12 cellular contexts compared by ENCODE assay signal in genomic region chr17:45305532-45306087, GRCh38. TPM values are rescaled to one million over a fixed set of nuclear protein-coding genes. Genes with fewer than 3 reads are reported as not detected.
DNase-seq lines count a peak whose midpoint lies in the region; ATAC-seq and TF ChIP-seq lines count a peak whose summit lies in the region.
"Had no signal": no experiment of that assay in that cellular context is flagged by ENCODE, and none has a peak within 500 bp of the region (broad histone marks: within the 10 kb centered on the region; RNA-seq: fewer than 3 reads in every experiment).

No MANE protein-coding gene starts in this region.

- H3K27me3 Mint-ChIP-seq in HFFc6 (ENCODE audit: insufficient read depth) = no peaks in the 10 kb centered on the region
- peaks cover 6% of the 10 kb centered on the region for H3K27me3 Mint-ChIP-seq in GM23338 (ENCODE audit: insufficient read depth, low read depth, poor library complexity)
- peaks cover 0 to 2% (median 0%) of the 10 kb centered on the region in 3 donors for H3K27me3 Mint-ChIP-seq in CD14-positive monocyte (ENCODE audit: low read depth in 3 of 3)

- H3K79me2 ChIP-seq in GM23338 (replicated peaks; ENCODE audit: insufficient read depth) = peaks cover 13% of the 10 kb centered on the region; the same call in 1 of the 2 replicates

- no peak overlapping the region for H3K4me3 ChIP-seq in GM23338

- intact Hi-C loops in CD14-positive monocyte (cut with micrococcal nuclease) = loop anchor here in 1 of 2 donors (2.0 kb wide), 1 partner anchor 13 kb away; no protein-coding TSS in a partner anchor

- H3K4me2 ChIP-seq in GM23338 = no peak overlapping the region

- peak; percentile 49 for DNase-seq in AG20443 (ENCODE audit: low spot score)
- DNase-seq in HFFc6 = peak; percentile 47
- peak; percentile 81 for DNase-seq in amniotic epithelial cell (ENCODE audit: low read depth)
- peak; percentile 64 for DNase-seq in myocyte (ENCODE audit: low read depth)
- DNase-seq in NCI-H748 treated with DMSO at 0.1 percent for 48 hours (lab: John Stamatoyannopoulos, UW) = no peak
- DNase-seq in COR-L47 (lab: John Stamatoyannopoulos, UW) = no peak
- no peak for DNase-seq in GM23338 (ENCODE audit: low spot score)
- no peak for DNase-seq in CD14-positive monocyte (ENCODE audit: low spot score)
- DNase-seq: glutamatergic neuron; stimulated activated CD4-positive, alpha-beta T cell treated with anti-CD3 and anti-CD28 coated beads, Interleukin-4, amount 100 ng/mL, for 24 hours had no signal

- H3K27ac ChIP-seq in GM23338 (ENCODE audit: low read depth) = no peak overlapping the region

- no peaks in the 10 kb centered on the region for H3K27me3 ChIP-seq in GM23338 (ENCODE audit: insufficient read depth)

- peak overlapping the region; percentile 98 for H3K27ac Mint-ChIP-seq in HFFc6
- no peak overlapping the region for H3K27ac Mint-ChIP-seq in GM23338
- peak overlapping the region in 2 of 7 donors; percentile 63 to 87 for H3K27ac Mint-ChIP-seq in CD14-positive monocyte
- H3K27ac Mint-ChIP-seq: WTC11 had no signal

- no peak for TF ChIP-seq CTCF in HFFc6 (IDR thresholded peaks at IDR 0.05)
- TF ChIP-seq CTCF in GM23338 (conservative IDR thresholded peaks at IDR 0.05; ENCODE audit: low read depth in 2 of 2) = no peak
- TF ChIP-seq CTCF in CD14-positive monocyte (IDR thresholded peaks at IDR 0.05) = no peak

- H3K36me3 Mint-ChIP-seq in HFFc6 (ENCODE audit: low read depth) (peaks cover 20% of the 10 kb centered on the region), GM23338 (ENCODE audit: low read depth) (no peaks in the 10 kb centered on the region; the same call in none of the 3 replicates), CD14-positive monocyte (peaks cover 24 to 33% of the 10 kb centered on the region in 2 donors)

- no peak overlapping the region for H2AFZ ChIP-seq in GM23338

- H3K36me3 ChIP-seq in GM23338 (ENCODE audit: insufficient read depth) = no peaks in the 10 kb centered on the region

- H3K4me1 ChIP-seq in GM23338 (ENCODE audit: insufficient read depth) = peaks cover 8% of the 10 kb centered on the region; the same call in 1 of the 2 replicates

- H4K20me1 ChIP-seq in GM23338 (replicated peaks; ENCODE audit: insufficient read depth) = peaks cover 7% of the 10 kb centered on the region; the same call in 1 of the 2 replicates

- no peak for ATAC-seq in GM23338
- ATAC-seq: WTC11 had no signal

- H3K4me3 Mint-ChIP-seq in HFFc6 (peak overlapping the region; percentile 26; the same call in 1 of the 2 replicates), GM23338 (no peak overlapping the region), CD14-positive monocyte (peak overlapping the region in 1 of 2 donors; percentile 4)
- H3K4me3 Mint-ChIP-seq: WTC11 had no signal

- H3K9me2 ChIP-seq in GM23338 (ENCODE audit: insufficient read depth) = no peaks in the 10 kb centered on the region

- H3K4me1 Mint-ChIP-seq in HFFc6 (ENCODE audit: low read depth) (peaks cover 66% of the 10 kb centered on the region), GM23338 (peaks cover 14% of the 10 kb centered on the region; the same call in 2 of the 3 replicates), CD14-positive monocyte (peaks cover 80% of the 10 kb centered on the region)

- H3K9me3 Mint-ChIP-seq in HFFc6 (no peaks in the 10 kb centered on the region), GM23338 (no peaks in the 10 kb centered on the region), CD14-positive monocyte (peaks cover 0 to 5% (median 0%) of the 10 kb centered on the region in 7 donors)
- H3K9me3 Mint-ChIP-seq: WTC11 had no signal

- 0 out of 2 replicates have a peak, but pooled peaks cover 2% of the 10 kb centered on the region for H3F3A ChIP-seq in GM23338 (replicated peaks; ENCODE audit: low read depth)

TF ChIP-seq in GM23338, 12 proteins besides CTCF, POLR2A, EP300 and RAD21:
- TF ChIP-seq JUNB (IDR thresholded peaks at IDR 0.05; ENCODE audit: unreplicated experiment) (no peak), ZNF114 (CRISPR knock-in tag; IDR thresholded peaks at IDR 0.05) (no peak), ZNF331 (CRISPR knock-in tag; IDR thresholded peaks at IDR 0.05; ENCODE audit: low read depth) (no peak), CREB1 (CRISPR knock-in tag; IDR thresholded peaks at IDR 0.05; ENCODE audit: low read depth) (no peak), EZH2 (IDR thresholded peaks at IDR 0.05; ENCODE audit: low read depth, unreplicated experiment) (no peak), REST (IDR thresholded peaks at IDR 0.05; ENCODE audit: unreplicated experiment) (no peak)

RNA-seq across cellular contexts. Expression of gene MAP3K14, which starts 11.2 kb away (rescaled TPM):
- total RNA-seq in HFFc6 (2021; fragmentation: NEBNext Ultra II Directional; extraction: Animal tissue kit (Norgen Biotek cat#: 25700)) = 1 to 10 TPM; 5.6 to 8.8 (median 6.6) TPM
- total RNA-seq in myocyte = 9.2 and 16.4 TPM in 2 replicates
- polyA plus RNA-seq in myocyte (2012) = 10.6 TPM
- total RNA-seq in GM23338 (2014; rRNA removed; shearing (Covaris generic)) = 3.9 and 4.9 TPM in 2 replicates
- polyA plus RNA-seq in GM23338 (2016; fragmentation: Nextera tagmentation; extraction: Ambion mirVana) (1.3 and 1.4 TPM in 2 replicates), CD14-positive monocyte (1 to 10 TPM; 1.4 to 3.8 TPM)

RNA-seq across cellular contexts. Expression of gene SPATA32, which starts 43.7 kb away (rescaled TPM):
- total RNA-seq in HFFc6 (2021; fragmentation: NEBNext Ultra II Directional; extraction: Animal tissue kit (Norgen Biotek cat#: 25700)) = under 1 TPM in 1 of 6 experiments, not detected in 5; 0.11 TPM
- total RNA-seq in myocyte = not detected in 2 replicates
- not detected for polyA plus RNA-seq in myocyte (2012)
- total RNA-seq in GM23338 (2014; rRNA removed; shearing (Covaris generic)) = not detected in 2 replicates
- polyA plus RNA-seq in GM23338 (2016; fragmentation: Nextera tagmentation; extraction: Ambion mirVana) = 0.23 TPM in 1 of 2 replicates, not detected in the other
- polyA plus RNA-seq in CD14-positive monocyte = not detected
- total RNA-seq: aorta had no signal
- polyA plus RNA-seq: aorta had no signal

Comparison
In these comparisons a context has a peak if more than half of its experiments do, and no peak if none do; other contexts are left out.
1. DNase-seq: peak in AG20443 (single experiment), HFFc6 (single experiment), amniotic epithelial cell (single experiment) and myocyte (single experiment); none in NCI-H748 treated with DMSO at 0.1 percent for 48 hours (single experiment), COR-L47 (single experiment), GM23338 (single experiment) and CD14-positive monocyte (single experiment).